In genomic region chr7:50529093-50529862, GRCh38 we compare ENCODE assay signal across 16 cellular contexts. TPM values are rescaled to one million over a fixed set of nuclear protein-coding genes. Genes with fewer than 3 reads are reported as not detected.
DNase-seq lines count a peak whose midpoint lies in the region; ATAC-seq and TF ChIP-seq lines count a peak whose summit lies in the region.
"Had no signal": no experiment of that assay in that cellular context is flagged by ENCODE, and none has a peak within 500 bp of the region (broad histone marks: within the 10 kb centered on the region; RNA-seq: fewer than 3 reads in every experiment).

No MANE protein-coding gene starts in this region.

- no peaks in the 10 kb centered on the region for H3K36me3 ChIP-seq in HUES48 (ENCODE audit: control insufficient read depth, insufficient read depth, low read length)
- no peaks in the 10 kb centered on the region for H3K36me3 ChIP-seq in endodermal cell (ENCODE audit: control insufficient read depth, insufficient read depth, low read length)
- H3K36me3 ChIP-seq in lung (ENCODE audit: control insufficient read depth in 2 of 2, insufficient read depth in 2 of 2, low read length in 2 of 2), result no peaks in the 10 kb centered on the region
- H3K36me3 ChIP-seq in osteoblast (ENCODE audit: insufficient read depth, low read length), result no peaks in the 10 kb centered on the region

- ATAC-seq in lung (ENCODE audit: insufficient read depth, low FRiP score) (no peak), GM21825 (IDR thresholded peaks at IDR 0.05; ENCODE audit: unreplicated experiment) (no peak)
- ATAC-seq in activated CD8-positive, alpha-beta memory T cell treated with anti-CD3 and anti-CD28 coated beads, Interleukin-2, amount 10 ng/mL, durations not matched to agents 7 days and 5 days, result no peak
- ATAC-seq: GM12878 had no signal

- H3K9me3 Mint-ChIP-seq in endodermal cell (peaks cover 3% of the 10 kb centered on the region), progenitor cell of endocrine pancreas (ENCODE audit: low read depth) (peaks cover 7% of the 10 kb centered on the region)
- H3K9me3 Mint-ChIP-seq in activated CD8-positive, alpha-beta memory T cell treated with anti-CD3 and anti-CD28 coated beads, Interleukin-2, amount 10 ng/mL, durations not matched to agents 7 days and 5 days (ENCODE audit: low read depth), result no peaks in the 10 kb centered on the region
- H3K9me3 Mint-ChIP-seq: CD4-positive, alpha-beta T cell; GM23338 had no signal

- CTCF ChIA-PET in activated CD8-positive, alpha-beta memory T cell treated with anti-CD3 and anti-CD28 coated beads, Interleukin-2, amount 10 ng/mL, durations not matched to agents 7 days and 5 days (lab: Charles Lee), result no interaction called here

- H3K9ac ChIP-seq in HUES48 (ENCODE audit: low read depth, low read length) (no peak overlapping the region), endodermal cell (ENCODE audit: extremely low read depth, low read length, poor library complexity, severe bottlenecking) (no peak overlapping the region)

- H3K79me2 ChIP-seq in osteoblast (ENCODE audit: insufficient read depth, low read length), result no peaks in the 10 kb centered on the region

- H3K27ac Mint-ChIP-seq in endodermal cell (peak overlapping the region; percentile 80), progenitor cell of endocrine pancreas (peak overlapping the region; percentile 69)
- H3K27ac Mint-ChIP-seq in activated CD8-positive, alpha-beta memory T cell treated with anti-CD3 and anti-CD28 coated beads, Interleukin-2, amount 10 ng/mL, durations not matched to agents 7 days and 5 days, result no peak overlapping the region
- H3K27ac Mint-ChIP-seq: CD4-positive, alpha-beta T cell; GM23338 had no signal

- TF ChIP-seq CTCF in endodermal cell (conservative IDR thresholded peaks at IDR 0.05) (no peak), lung (IDR thresholded peaks at IDR 0.05; ENCODE audit: control extremely low read depth, extremely low read depth) (no peak), progenitor cell of endocrine pancreas (IDR thresholded peaks at IDR 0.05; ENCODE audit: unreplicated experiment) (no peak), osteoblast (IDR thresholded peaks at IDR 0.05; ENCODE audit: extremely low read depth, low read depth, low read length) (no peak)

- no peaks in the 10 kb centered on the region for H3K9me3 ChIP-seq in HUES48 (ENCODE audit: control insufficient read depth, insufficient read depth, low read length)
- peaks cover 7% of the 10 kb centered on the region for H3K9me3 ChIP-seq in endodermal cell (ENCODE audit: control insufficient read depth, low read length)
- H3K9me3 ChIP-seq in lung (ENCODE audit: control insufficient read depth in 2 of 2, insufficient read depth in 1 of 2, low read length in 1 of 2), result no peaks in the 10 kb centered on the region
- no peaks in the 10 kb centered on the region for H3K9me3 ChIP-seq in osteoblast (ENCODE audit: low read depth, low read length)

- H3K4me2 ChIP-seq in osteoblast (ENCODE audit: insufficient read depth, low read length), result no peak overlapping the region
- H3K4me2 ChIP-seq: GM23338 had no signal

- no peaks in the 10 kb centered on the region for H3K27me3 ChIP-seq in HUES48 (ENCODE audit: control insufficient read depth, insufficient read depth, low read length)
- no peaks in the 10 kb centered on the region for H3K27me3 ChIP-seq in endodermal cell (ENCODE audit: control insufficient read depth, insufficient read depth, low read length, poor library complexity, severe bottlenecking)
- H3K27me3 ChIP-seq in lung (ENCODE audit: control insufficient read depth, insufficient read depth), result no peaks in the 10 kb centered on the region
- peaks cover 11% of the 10 kb centered on the region for H3K27me3 ChIP-seq in osteoblast (ENCODE audit: insufficient read depth, low read length)

- DNase-seq in endodermal cell (no peak), lung (ENCODE audit: low spot score) (peak; percentile 16), progenitor cell of endocrine pancreas (ENCODE audit: low spot score, unreplicated experiment) (no peak), NCI-H2081 (lab: John Stamatoyannopoulos, UW) (no peak), osteoblast (ENCODE audit: insufficient read length, low spot score, missing footprints) (no peak)
- no peak for DNase-seq in activated CD8-positive, alpha-beta memory T cell treated with anti-CD3 and anti-CD28 coated beads, Interleukin-2, amount 10 ng/mL, durations not matched to agents 7 days and 5 days
- DNase-seq: 8988T; C1 segment of cervical spinal cord; CD4-positive, alpha-beta T cell; DMS79 had no signal

- H3K27me3 Mint-ChIP-seq in endodermal cell (ENCODE audit: insufficient read depth) (no peaks in the 10 kb centered on the region), progenitor cell of endocrine pancreas (no peaks in the 10 kb centered on the region)
- peaks cover 57% of the 10 kb centered on the region for H3K27me3 Mint-ChIP-seq in activated CD8-positive, alpha-beta memory T cell treated with anti-CD3 and anti-CD28 coated beads, Interleukin-2, amount 10 ng/mL, durations not matched to agents 7 days and 5 days

- H3K36me3 Mint-ChIP-seq in endodermal cell (ENCODE audit: low read depth) (no peaks in the 10 kb centered on the region), progenitor cell of endocrine pancreas (ENCODE audit: insufficient read depth) (peaks cover 5% of the 10 kb centered on the region)
- H3K36me3 Mint-ChIP-seq in activated CD8-positive, alpha-beta memory T cell treated with anti-CD3 and anti-CD28 coated beads, Interleukin-2, amount 10 ng/mL, durations not matched to agents 7 days and 5 days, result no peaks in the 10 kb centered on the region

- H3K4me3 ChIP-seq in HUES48 (ENCODE audit: low read depth, low read length) (no peak overlapping the region), endodermal cell (ENCODE audit: low read length) (peak overlapping the region; percentile 20), lung (no peak overlapping the region), osteoblast (ENCODE audit: insufficient read depth, low read length) (no peak overlapping the region)
- H3K4me3 ChIP-seq: GM12878, GM23338 had no signal

- H4K20me1 ChIP-seq in osteoblast (ENCODE audit: insufficient read depth, low read length), result no peaks in the 10 kb centered on the region

- H3K4me1 ChIP-seq in HUES48 (ENCODE audit: control insufficient read depth, insufficient read depth, low read length) (peaks cover 19% of the 10 kb centered on the region), endodermal cell (ENCODE audit: control insufficient read depth, insufficient read depth, low read length) (peaks cover 10% of the 10 kb centered on the region), lung (ENCODE audit: control insufficient read depth in 2 of 2, insufficient read depth in 2 of 2, low read length in 2 of 2) (no peaks in the 10 kb centered on the region), osteoblast (ENCODE audit: insufficient read depth, low read length) (peaks cover 10% of the 10 kb centered on the region)

- WGBS in endodermal cell (ENCODE audit: insufficient coverage in 1 of 2, insufficient read length in 1 of 2), 2 experiments, result 89 to 95% methylated on average over 10 to 15 of the region's 15 CpGs
- WGBS in lung, 2 donors, result 87 to 90% methylated on average over 15 of the region's 15 CpGs

- H3K4me1 Mint-ChIP-seq in endodermal cell, result peaks cover 24% of the 10 kb centered on the region
- peaks cover 46% of the 10 kb centered on the region for H3K4me1 Mint-ChIP-seq in progenitor cell of endocrine pancreas (ENCODE audit: low read depth)
- H3K4me1 Mint-ChIP-seq in activated CD8-positive, alpha-beta memory T cell treated with anti-CD3 and anti-CD28 coated beads, Interleukin-2, amount 10 ng/mL, durations not matched to agents 7 days and 5 days, result peaks cover 14% of the 10 kb centered on the region

- no peak overlapping the region for H2AFZ ChIP-seq in osteoblast (ENCODE audit: low read length)

- H3K4me3 Mint-ChIP-seq in endodermal cell, result peak overlapping the region; percentile 12
- no peak overlapping the region for H3K4me3 Mint-ChIP-seq in progenitor cell of endocrine pancreas (ENCODE audit: low read depth)
- H3K4me3 Mint-ChIP-seq in activated CD8-positive, alpha-beta memory T cell treated with anti-CD3 and anti-CD28 coated beads, Interleukin-2, amount 10 ng/mL, durations not matched to agents 7 days and 5 days, result no peak overlapping the region
- H3K4me3 Mint-ChIP-seq: CD4-positive, alpha-beta T cell; GM23338; H9 had no signal

- H3K27ac ChIP-seq in HUES48 (ENCODE audit: low read depth, low read length), result peak overlapping the region; percentile 38
- H3K27ac ChIP-seq in endodermal cell (ENCODE audit: low read depth, low read length), result no peak overlapping the region
- H3K27ac ChIP-seq in lung (ENCODE audit: low read depth in 1 of 2, low read length in 1 of 2), result no peak overlapping the region
- no peak overlapping the region for H3K27ac ChIP-seq in osteoblast (ENCODE audit: low read depth, low read length)

RNA-seq across cellular contexts. Expression of gene DDC, which starts 35.9 kb away (rescaled TPM):
- total RNA-seq in endodermal cell (1 to 10 TPM; 1.1 TPM), lung (1 to 10 TPM; 2.1 to 3.1 TPM), progenitor cell of endocrine pancreas (37.3 and 44.6 TPM in 2 replicates), osteoblast (not detected in 2 replicates)
- 2.1 TPM for polyA plus RNA-seq in endodermal cell (2013, experiment 1 of 2)
- polyA plus RNA-seq in endodermal cell (2013, experiment 2 of 2), result 1.4 TPM
- polyA plus RNA-seq in lung, result 1 to 10 TPM in 1 of 2 donors, under 1 TPM in 1; 0.23 to 1.2 TPM
- not detected for total RNA-seq in activated CD8-positive, alpha-beta memory T cell treated with anti-CD3 and anti-CD28 coated beads, Interleukin-2, amount 10 ng/mL, durations not matched to agents 7 days and 5 days
- total RNA-seq: CD4-positive, alpha-beta T cell; G401; GM12878; GM23338; H9 had no signal
- polyA plus RNA-seq: GM12878, GM23338 had no signal
